ENCODE assay signal across 21 cellular contexts in genomic region chr4:145341381-145341780, GRCh38.
"Had no signal": no experiment of that assay in that cellular context is flagged by ENCODE, and none has a peak within 500 bp of the region (broad histone marks: within the 10 kb centered on the region; RNA-seq: fewer than 3 reads in every experiment).

No MANE protein-coding gene starts in this region.

- H3K9ac ChIP-seq: SK-N-SH had no signal

- H3K4me3 ChIP-seq: MG63 had no signal

- H3K36me3 ChIP-seq: MG63 had no signal

- H3K27me3 ChIP-seq: MG63 had no signal

- DNase-seq: KBM-7, MG63, NCI-H1092, NCI-H1105 treated with DMSO at 0.1 percent for 48 hours, NCI-H1417 treated with DMSO at 0.1 percent for 48 hours, NCI-H146, NCI-H1694 treated with DMSO at 0.1 percent for 48 hours, NCI-H1930, NCI-H2081, NCI-H2107, NCI-H2227 treated with DMSO at 0.1 percent for 48 hours, NCI-H446, NCI-H510A, NCI-H524 treated with DMSO at 0.1 percent for 48 hours, NCI-H69, NCI-H774, PC-3, SHP77, SK-N-SH had no signal

- H3K4me2 ChIP-seq: SK-N-SH had no signal

- H3K9me3 ChIP-seq: MG63, SK-N-SH had no signal

- ATAC-seq: Panc1, PC-3 had no signal

- H3K27ac ChIP-seq: RWPE1 had no signal
